In the genomic region with DNA sequence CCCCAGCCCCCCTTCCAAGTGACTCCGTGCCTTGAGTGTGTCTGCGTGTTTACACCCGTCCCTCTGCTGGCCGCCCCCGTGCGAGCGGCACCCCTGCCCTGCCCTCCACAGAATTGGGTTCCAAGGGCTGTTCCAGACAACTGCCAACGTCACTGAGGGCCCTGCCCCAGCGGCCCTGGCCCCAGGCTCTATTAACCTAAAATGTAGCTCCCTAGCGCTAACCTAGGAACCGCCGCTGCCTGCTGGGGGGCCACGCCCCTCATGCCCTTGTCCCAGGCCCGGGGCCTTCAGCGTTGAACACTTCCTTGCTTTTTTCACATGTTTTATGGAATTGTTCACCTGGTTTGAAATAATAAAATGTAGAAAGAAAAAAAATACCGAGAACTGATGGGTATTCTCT, we compare ENCODE assay signal across 1 cellular context.
TF ChIP-seq lines count a peak whose summit lies in the region.

No MANE protein-coding gene starts in this region.

TF ChIP-seq in endothelial cell of umbilical vein, 7 proteins besides CTCF, POLR2A, EP300 and RAD21:
- TF ChIP-seq EZH2 (IDR thresholded peaks at IDR 0.05; ENCODE audit: borderline replicate concordance, low read depth, low read length, severe bottlenecking) (no peak), JUN (IDR thresholded peaks at IDR 0.05; ENCODE audit: borderline replicate concordance, insufficient read depth, insufficient read length, low read depth) (no peak), FOS (IDR thresholded peaks at IDR 0.05; ENCODE audit: borderline replicate concordance, insufficient read depth, low read length) (no peak), MYC (IDR thresholded peaks at IDR 0.05; ENCODE audit: low read depth, low read length) (no peak), GATA2 (IDR thresholded peaks at IDR 0.05; ENCODE audit: insufficient read depth, insufficient read length, low read depth, low read length) (no peak), POLR2AphosphoS5 (IDR thresholded peaks at IDR 0.05; ENCODE audit: insufficient read depth, low read depth, low read length) (no peak)
- TF ChIP-seq, protein P1, sequence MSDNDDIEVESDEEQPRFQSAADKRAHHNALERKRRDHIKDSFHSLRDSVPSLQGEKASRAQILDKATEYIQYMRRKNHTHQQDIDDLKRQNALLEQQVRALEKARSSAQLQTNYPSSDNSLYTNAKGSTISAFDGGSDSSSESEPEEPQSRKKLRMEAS (IDR thresholded peaks at IDR 0.05; ENCODE audit: insufficient read depth, insufficient read length) = no peak
